18 cellular contexts compared by ENCODE assay signal in the genomic region with DNA sequence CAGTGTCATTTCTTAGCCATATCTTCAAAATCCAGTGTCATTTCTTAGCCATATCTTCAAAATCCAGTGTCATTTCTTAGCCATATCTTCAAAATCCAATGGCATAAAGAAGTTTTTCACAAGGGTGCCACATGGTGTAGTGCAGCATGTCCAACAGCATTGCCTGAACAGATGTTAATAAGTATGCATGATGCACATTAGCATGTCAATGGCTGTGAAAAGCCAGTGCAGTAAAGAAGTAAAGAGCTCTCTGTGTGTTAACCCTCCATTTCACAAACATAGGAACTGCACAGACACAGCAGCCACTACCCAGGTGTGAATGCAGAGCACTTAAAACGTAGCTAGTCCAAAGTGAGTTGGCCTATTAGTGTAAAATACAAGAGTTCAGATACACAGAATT.
"Had no signal": no experiment of that assay in that cellular context is flagged by ENCODE, and none has a peak within 500 bp of the region (broad histone marks: within the 10 kb centered on the region; RNA-seq: fewer than 3 reads in every experiment).

No MANE protein-coding gene starts in this region.

- H3K4me2 ChIP-seq: neural progenitor cell had no signal

- H3K27me3 ChIP-seq: colonic mucosa, neural progenitor cell, tibial nerve had no signal

- H3K4me1 ChIP-seq: colonic mucosa had no signal

- H3K27me3 Mint-ChIP-seq: activated CD4-positive, alpha-beta memory T cell treated with anti-CD3 and anti-CD28 coated beads, Interleukin-2, amount 10 ng/mL, durations not matched to agents 7 days and 5 days; progenitor cell of endocrine pancreas; T-helper 17 cell had no signal

- DNase-seq: activated CD4-positive, alpha-beta memory T cell treated with anti-CD3 and anti-CD28 coated beads, Interleukin-2, amount 10 ng/mL, durations not matched to agents 7 days and 5 days; activated CD4-positive, alpha-beta T cell treated with anti-CD3 and anti-CD28 coated beads, Interleukin-2, amount 10 ng/mL, durations not matched to agents 24 days and 14 days; activated effector memory CD4-positive, alpha-beta T cell treated with anti-CD3 and anti-CD28 coated beads, Interleukin-2, amount 50 U/mL, for 16 hours; activated naive CD4-positive, alpha-beta T cell treated with anti-CD3 and anti-CD28 coated beads, Interleukin-2, amount 10 ng/mL, durations not matched to agents 7 days and 5 days; activated T-cell treated with anti-CD3 and anti-CD28 coated beads, Interleukin-2, amount 50 U/mL, for 72 hours; colonic mucosa; endodermal cell; foreskin fibroblast; hippocampal formation; left ventricle myocardium inferior; naive thymus-derived CD4-positive, alpha-beta T cell; stimulated activated CD4-positive, alpha-beta T cell treated with anti-CD3 and anti-CD28 coated beads, Interleukin-4, amount 100 ng/mL, for 1 hour; stimulated activated naive CD4-positive, alpha-beta T cell; T-helper 17 cell had no signal

- H3K9me3 ChIP-seq: colonic mucosa, left ventricle myocardium inferior, tibial nerve had no signal

- H2AFZ ChIP-seq: neural progenitor cell had no signal

- H3K27ac ChIP-seq: colonic mucosa, left ventricle myocardium inferior, neural progenitor cell, tibial nerve had no signal

- H3K36me3 ChIP-seq: colonic mucosa, left ventricle myocardium inferior, neural progenitor cell had no signal

- H3K4me1 Mint-ChIP-seq: activated CD4-positive, alpha-beta memory T cell treated with anti-CD3 and anti-CD28 coated beads, Interleukin-2, amount 10 ng/mL, durations not matched to agents 7 days and 5 days; activated CD4-positive, alpha-beta T cell treated with anti-CD3 and anti-CD28 coated beads, Interleukin-2, amount 10 ng/mL, durations not matched to agents 24 days and 14 days; activated naive CD4-positive, alpha-beta T cell treated with anti-CD3 and anti-CD28 coated beads, Interleukin-2, amount 10 ng/mL, durations not matched to agents 7 days and 5 days; endodermal cell; naive thymus-derived CD4-positive, alpha-beta T cell; T-helper 17 cell had no signal

- H3K4me3 Mint-ChIP-seq: activated CD4-positive, alpha-beta memory T cell treated with anti-CD3 and anti-CD28 coated beads, Interleukin-2, amount 10 ng/mL, durations not matched to agents 7 days and 5 days; activated CD4-positive, alpha-beta T cell treated with anti-CD3 and anti-CD28 coated beads, Interleukin-2, amount 10 ng/mL, durations not matched to agents 24 days and 14 days; activated naive CD4-positive, alpha-beta T cell treated with anti-CD3 and anti-CD28 coated beads, Interleukin-2, amount 10 ng/mL, durations not matched to agents 7 days and 5 days; activated T-cell treated with anti-CD3 and anti-CD28 coated beads, Interleukin-2, amount 50 U/mL, for 72 hours; endodermal cell; naive thymus-derived CD4-positive, alpha-beta T cell; neural progenitor cell; T-helper 17 cell had no signal

- H3K27ac Mint-ChIP-seq: activated CD4-positive, alpha-beta memory T cell treated with anti-CD3 and anti-CD28 coated beads, Interleukin-2, amount 10 ng/mL, durations not matched to agents 7 days and 5 days; activated CD4-positive, alpha-beta T cell treated with anti-CD3 and anti-CD28 coated beads, Interleukin-2, amount 10 ng/mL, durations not matched to agents 24 days and 14 days; activated naive CD4-positive, alpha-beta T cell treated with anti-CD3 and anti-CD28 coated beads, Interleukin-2, amount 10 ng/mL, durations not matched to agents 7 days and 5 days; activated T-cell treated with anti-CD3 and anti-CD28 coated beads, Interleukin-2, amount 50 U/mL, for 72 hours; endodermal cell; naive thymus-derived CD4-positive, alpha-beta T cell; neural progenitor cell; progenitor cell of endocrine pancreas; T-helper 17 cell had no signal

- H3K4me3 ChIP-seq: colonic mucosa, left ventricle myocardium inferior, neural progenitor cell, tibial nerve had no signal

- H3K9ac ChIP-seq: neural progenitor cell had no signal

- H3K9me3 Mint-ChIP-seq: activated CD4-positive, alpha-beta memory T cell treated with anti-CD3 and anti-CD28 coated beads, Interleukin-2, amount 10 ng/mL, durations not matched to agents 7 days and 5 days; activated CD4-positive, alpha-beta T cell treated with anti-CD3 and anti-CD28 coated beads, Interleukin-2, amount 10 ng/mL, durations not matched to agents 24 days and 14 days; activated naive CD4-positive, alpha-beta T cell treated with anti-CD3 and anti-CD28 coated beads, Interleukin-2, amount 10 ng/mL, durations not matched to agents 7 days and 5 days; activated T-cell treated with anti-CD3 and anti-CD28 coated beads, Interleukin-2, amount 50 U/mL, for 72 hours; endodermal cell; naive thymus-derived CD4-positive, alpha-beta T cell; neural progenitor cell had no signal

- H3K36me3 Mint-ChIP-seq: activated naive CD4-positive, alpha-beta T cell treated with anti-CD3 and anti-CD28 coated beads, Interleukin-2, amount 10 ng/mL, durations not matched to agents 7 days and 5 days; naive thymus-derived CD4-positive, alpha-beta T cell had no signal

- ATAC-seq: activated CD4-positive, CD25-positive, alpha-beta regulatory T cell treated with anti-CD3 and anti-CD28 coated beads, Interleukin-2, amount 50 U/mL, for 24 hours; activated T-cell treated with anti-CD3 and anti-CD28 coated beads, Interleukin-2, amount 50 U/mL, for 72 hours; naive thymus-derived CD4-positive, alpha-beta T cell; T-helper 17 cell had no signal
